Comparison of ENCODE assay signal across 8 cellular contexts in genomic region chr22:30390974-30391691, GRCh38. TPM values are rescaled to one million over a fixed set of nuclear protein-coding genes. Genes with fewer than 3 reads are reported as not detected.
A peak's percentile ranks its signal among the peaks of the same experiment; 100 is the strongest.
DNase-seq lines count a peak whose midpoint lies in the region; ATAC-seq and TF ChIP-seq lines count a peak whose summit lies in the region.

No MANE protein-coding gene starts in this region.

- no peaks in the 10 kb centered on the region for H3K36me3 Mint-ChIP-seq in activated naive CD4-positive, alpha-beta T cell treated with anti-CD3 and anti-CD28 coated beads, Interleukin-2, amount 50 U/mL, for 72 hours

- H3K27me3 ChIP-seq in DND-41 (ENCODE audit: insufficient read depth, low read length, poor library complexity) = no peaks in the 10 kb centered on the region

- H3K9me3 Mint-ChIP-seq in activated naive CD4-positive, alpha-beta T cell treated with anti-CD3 and anti-CD28 coated beads, Interleukin-2, amount 50 U/mL, for 72 hours = no peaks in the 10 kb centered on the region

- peak overlapping the region; percentile 69 for H3K27ac ChIP-seq in DND-41 (ENCODE audit: low read length)

- H3K27ac Mint-ChIP-seq in activated naive CD4-positive, alpha-beta T cell treated with anti-CD3 and anti-CD28 coated beads, Interleukin-2, amount 50 U/mL, for 72 hours = peak overlapping the region; percentile 50 to 84

- peak overlapping the region; percentile 15; the same call in 1 of the 2 replicates for H3K9ac ChIP-seq in DND-41 (ENCODE audit: low read depth, low read length)

- in situ Hi-C loops in KBM-7 (cut with MboI; ENCODE audit: low pct_unique_long_range_greater_than_20kb, low sequenced_read_pairs) = loop anchor here (25.0 kb wide), 1 partner anchor 279 kb away; no protein-coding TSS in a partner anchor

- no peaks in the 10 kb centered on the region for H3K36me3 ChIP-seq in DND-41 (ENCODE audit: insufficient read depth, low read length)

- H4K20me1 ChIP-seq in DND-41 (ENCODE audit: insufficient read depth, low read length) = no peaks in the 10 kb centered on the region

- TF ChIP-seq CTCF in DND-41 (IDR thresholded peaks at IDR 0.05; ENCODE audit: borderline replicate concordance, extremely low read depth, low read length, poor library complexity, severe bottlenecking) = peak; percentile 93

- peak overlapping the region; percentile 67 for H2AFZ ChIP-seq in DND-41 (ENCODE audit: low read depth, low read length)

- peaks cover 10% of the 10 kb centered on the region for H3K79me2 ChIP-seq in DND-41 (ENCODE audit: insufficient read depth, low read length)

- H3K4me3 ChIP-seq in DND-41 (ENCODE audit: low read depth in 1 of 2, low read length in 2 of 2) = no peak overlapping the region

- ATAC-seq in DND-41 (ENCODE audit: insufficient read depth, low read depth) (peak; percentile 72), left cardiac atrium (peak in 1 of 2 donors; percentile 25), sciatic nerve (no peak), HG03571 (IDR thresholded peaks at IDR 0.05; ENCODE audit: unreplicated experiment) (no peak)
- ATAC-seq in activated naive CD4-positive, alpha-beta T cell treated with anti-CD3 and anti-CD28 coated beads, Interleukin-2, amount 50 U/mL, for 72 hours = peak; percentile 66 to 69

- no peak overlapping the region for H3K4me2 ChIP-seq in DND-41 (ENCODE audit: insufficient read depth, low read length)

- H3K9me3 ChIP-seq in DND-41 (ENCODE audit: insufficient read depth, low read length, severe bottlenecking) = peaks cover 2% of the 10 kb centered on the region

- intact Hi-C loops in left cardiac atrium (cut with DNase I) (loop anchor here (5.0 to 10.0 kb wide), 3 partner anchors 36 to 96 kb away; partner anchors contain the start of gene MTFP1 (in 1 of the 2)), sciatic nerve (cut with DNase I) (no loop called here)

- peaks cover 47% of the 10 kb centered on the region for H3K4me1 ChIP-seq in DND-41 (ENCODE audit: insufficient read depth, low read length)

- DNase-seq in DND-41 (peak; percentile 84), KBM-7 (peak; percentile 87), SKM-1 treated with dmso at 0.1 percent for 144 hours (lab: John Stamatoyannopoulos, UW; ENCODE audit: unreplicated experiment) (peak; percentile 59), left cardiac atrium (peak; percentile 58), sciatic nerve (ENCODE audit: low spot score) (peak; percentile 75), GOT3 (lab: John Stamatoyannopoulos, UW) (no peak)
- DNase-seq in activated naive CD4-positive, alpha-beta T cell treated with anti-CD3 and anti-CD28 coated beads, Interleukin-2, amount 50 U/mL, for 72 hours (ENCODE audit: low spot score in 2 of 2) = peak; percentile 77 to 79

RNA-seq across cellular contexts. Expression of gene RNF215, which starts 3.9 kb away (rescaled TPM):
- total RNA-seq in activated naive CD4-positive, alpha-beta T cell treated with anti-CD3 and anti-CD28 coated beads, Interleukin-2, amount 50 U/mL, for 72 hours = 10 to 100 TPM in 1 of 2 donors, 1 to 10 TPM in 1; 6.8 to 11.8 TPM
- total RNA-seq in left cardiac atrium (10 to 100 TPM in 1 of 2 donors, 1 to 10 TPM in 1; 7.5 to 12.9 TPM), sciatic nerve (25.5 TPM)

RNA-seq across cellular contexts. Expression of gene SEC14L2, which starts 5.7 kb away (rescaled TPM):
- 10 to 100 TPM; 13.9 to 16.3 TPM for total RNA-seq in activated naive CD4-positive, alpha-beta T cell treated with anti-CD3 and anti-CD28 coated beads, Interleukin-2, amount 50 U/mL, for 72 hours
- total RNA-seq in left cardiac atrium (1 to 10 TPM; 2.1 to 5.7 TPM), sciatic nerve (20.8 TPM)

RNA-seq across cellular contexts. Expression of gene CCDC157, which starts 34.3 kb away (rescaled TPM):
- total RNA-seq in activated naive CD4-positive, alpha-beta T cell treated with anti-CD3 and anti-CD28 coated beads, Interleukin-2, amount 50 U/mL, for 72 hours = 1 to 10 TPM in 1 of 2 donors, not detected in 1; 2.9 TPM
- under 1 TPM; 0.65 to 0.84 TPM for total RNA-seq in left cardiac atrium
- total RNA-seq in sciatic nerve = 0.71 TPM

RNA-seq across cellular contexts. Expression of gene MTFP1, which starts 34.4 kb away (rescaled TPM):
- total RNA-seq in activated naive CD4-positive, alpha-beta T cell treated with anti-CD3 and anti-CD28 coated beads, Interleukin-2, amount 50 U/mL, for 72 hours = 10 to 100 TPM; 17.9 to 68.3 TPM
- total RNA-seq in left cardiac atrium (10 to 100 TPM; 21.4 to 33.8 TPM), sciatic nerve (3.6 TPM)

RNA-seq across cellular contexts. Expression of gene SF3A1, which starts 34.4 kb away (rescaled TPM):
- total RNA-seq in activated naive CD4-positive, alpha-beta T cell treated with anti-CD3 and anti-CD28 coated beads, Interleukin-2, amount 50 U/mL, for 72 hours = 100 to 1,000 TPM; 229 to 281 TPM
- 100 to 1,000 TPM in 1 of 2 donors, 10 to 100 TPM in 1; 94.3 to 105 TPM for total RNA-seq in left cardiac atrium
- 138 TPM for total RNA-seq in sciatic nerve

Comparison
In these comparisons a context has a peak if more than half of its experiments do, and no peak if none do; other contexts are left out.
1. ATAC-seq: peak in DND-41 (single experiment) and activated naive CD4-positive, alpha-beta T cell treated with anti-CD3 and anti-CD28 coated beads, Interleukin-2, amount 50 U/mL, for 72 hours (2 of 2); none in sciatic nerve (single experiment) and HG03571 (single experiment).